ENCODE assay signal across 8 cellular contexts in the genomic region with DNA sequence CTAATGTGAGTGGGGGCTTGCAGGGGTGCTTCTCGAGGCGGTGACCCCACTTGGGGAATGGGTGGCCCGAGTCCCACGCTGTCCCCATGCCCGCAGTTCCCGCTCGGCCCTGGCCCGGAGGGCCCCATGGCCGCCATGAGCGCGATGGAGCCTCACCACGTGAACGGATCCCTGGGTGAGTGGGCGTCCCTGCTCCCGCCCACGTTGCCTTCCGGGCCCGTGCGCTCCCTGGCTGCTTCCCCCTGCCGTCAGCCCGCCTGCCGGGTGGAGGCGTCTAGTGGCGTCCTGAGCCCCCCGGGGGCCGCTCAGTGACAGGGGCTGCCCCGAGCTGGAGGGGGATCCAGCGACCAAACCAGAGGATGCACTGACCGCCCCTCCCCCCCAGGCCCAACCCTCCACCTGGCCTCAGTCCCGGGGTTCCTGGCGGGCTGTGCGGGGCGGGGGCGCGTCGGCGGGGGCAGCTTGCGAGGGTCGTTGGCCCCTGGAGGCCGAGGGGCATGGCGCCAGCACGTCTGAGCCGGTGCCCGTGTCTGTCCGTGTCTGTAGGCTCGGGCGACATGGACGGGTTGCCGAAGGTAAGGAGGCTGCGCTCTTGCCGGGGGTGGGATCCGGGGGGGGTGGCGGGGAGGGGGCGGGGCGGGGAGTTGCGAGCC. TPM values are rescaled to one million over a fixed set of nuclear protein-coding genes. Genes with fewer than 3 reads are reported as not detected.
DNase-seq lines count a peak whose midpoint lies in the region; ATAC-seq, FAIRE-seq and TF ChIP-seq lines count a peak whose summit lies in the region.

No MANE protein-coding gene starts in this region.

- H3K9me3 Mint-ChIP-seq in Calu3 (ENCODE audit: low read depth, unreplicated experiment), result no peaks in the 10 kb centered on the region

- TF ChIP-seq EP300 in K562 (IDR thresholded peaks at IDR 0.05; ENCODE audit: low read length), result no peak

- FAIRE-seq in K562 (lab: Jason Lieb, UNC), result no peak

- TF ChIP-seq CTCF in A673 (conservative IDR thresholded peaks at IDR 0.05; ENCODE audit: low read depth, low read length) (no peak), K562 (IDR thresholded peaks at IDR 0.05 in 2 of 3, conservative IDR thresholded peaks at IDR 0.05 in 1 of 3; ENCODE audit: insufficient read depth in 2 of 3, low read depth in 1 of 3, low read length in 3 of 3) (no peak), lower lobe of right lung (IDR thresholded peaks at IDR 0.05) (no peak), Calu3 (IDR thresholded peaks at IDR 0.05; ENCODE audit: unreplicated experiment) (no peak)

- DNase-seq in A673 (ENCODE audit: low spot score) (peak; percentile 87), K562 (ENCODE audit: extremely low read depth in 1 of 4, low spot score in 3 of 4) (peak; percentile 54 to 72 (median 56)), lower lobe of right lung (no peak), epidermal melanocyte (ENCODE audit: insufficient read length, low spot score) (no peak), Calu3 (no peak)

- H3K4me3 ChIP-seq in A673 (ENCODE audit: low read depth, low read length, poor library complexity, severe bottlenecking) (peak overlapping the region; percentile 35), K562 (peak overlapping the region; percentile 50), lower lobe of right lung (peak overlapping the region; percentile 50)

- H3K36me3 ChIP-seq in A673 (ENCODE audit: insufficient read depth, low read length, poor library complexity, severe bottlenecking) (peaks cover 37% of the 10 kb centered on the region), K562 (ENCODE audit: control insufficient read depth, insufficient read depth, low read length) (peaks cover 69% of the 10 kb centered on the region), lower lobe of right lung (peaks cover 19% of the 10 kb centered on the region)

- no peak overlapping the region for H3K27ac Mint-ChIP-seq in Calu3 (ENCODE audit: unreplicated experiment)

- peak overlapping the region; percentile 62 to 92 for H3K9ac ChIP-seq in K562 (ENCODE audit: insufficient read depth in 1 of 2, low read depth in 2 of 2, low read length in 2 of 2)

- TF ChIP-seq POLR2A in GM18951 (IDR thresholded peaks at IDR 0.05; ENCODE audit: extremely low read depth, insufficient read depth, insufficient read length), result peak; percentile 58
- peak; percentile 69; the same call in 1 of the 2 replicates for TF ChIP-seq POLR2A in K562 (conservative IDR thresholded peaks at IDR 0.05)

- H3K4me1 ChIP-seq in A673 (ENCODE audit: insufficient read depth, low read length, poor library complexity, severe bottlenecking) (peaks cover 76% of the 10 kb centered on the region), K562 (replicated peaks in 1 of 2; ENCODE audit: control insufficient read depth in 2 of 2, insufficient read depth in 2 of 2, low read length in 2 of 2) (peaks cover 38 to 97% of the 10 kb centered on the region in 2 experiments), lower lobe of right lung (peaks cover 49% of the 10 kb centered on the region)

- H3K4me2 ChIP-seq in K562 (ENCODE audit: insufficient read depth, low read length), result peak overlapping the region; percentile 73

- H3K27me3 Mint-ChIP-seq in Calu3 (ENCODE audit: unreplicated experiment), result no peaks in the 10 kb centered on the region

- POLR2A ChIA-PET in A673 (lab: Charles Lee; ENCODE audit: low non-redundant PET), result no interaction called here
- POLR2A ChIA-PET in K562 (lab: Yijun Ruan, JAX), result no interaction called here

- no TSS peak for BruUV-seq in A673 (replicated peaks; lab: Mats Ljungman, UMichigan)
- no TSS peak for BruUV-seq in K562 (replicated peaks; lab: Mats Ljungman, UMichigan)
- no TSS peak for BruUV-seq in Calu3 (replicated peaks; lab: Mats Ljungman, UMichigan)

- no peaks in the 10 kb centered on the region for H3K27me3 ChIP-seq in A673 (replicated peaks; ENCODE audit: insufficient read depth, low read depth, low read length, poor library complexity)
- H3K27me3 ChIP-seq in K562 (ENCODE audit: control insufficient read depth in 2 of 2, insufficient read depth in 2 of 2, low read length in 2 of 2), result no peaks in the 10 kb centered on the region
- no peaks in the 10 kb centered on the region for H3K27me3 ChIP-seq in lower lobe of right lung (ENCODE audit: low read depth)

- TF ChIP-seq RAD21 in K562 (CRISPR knock-in tag; conservative IDR thresholded peaks at IDR 0.05 in 1 of 2, IDR thresholded peaks at IDR 0.05 in 1 of 2), result no peak

- CTCF ChIA-PET in A673 (lab: Charles Lee) (interaction anchor here (0.6 kb wide), 1 partner anchor 18 kb away, joined by 5 read pairs; no protein-coding TSS in a partner anchor), K562 (lab: Yijun Ruan, JAX; ENCODE audit: low intra/inter-chr PET ratio) (interaction anchor here (0.7 kb wide), 1 partner anchor 30 kb away, joined by 3 read pairs; no protein-coding TSS in a partner anchor), Calu3 (lab: Charles Lee) (no interaction called here)

- intact Hi-C loops in A673 (cut with micrococcal nuclease; ENCODE audit: unreplicated experiment), result no loop called here
- intact Hi-C loops in K562 (cut with micrococcal nuclease), result no loop called here
- intact Hi-C loops in lower lobe of right lung (cut with DNase I), result no loop called here
- intact Hi-C loops in Calu3 (cut with micrococcal nuclease; ENCODE audit: unreplicated experiment), result no loop called here

- peak; percentile 4 for ATAC-seq in K562
- no peak for ATAC-seq in lower lobe of right lung
- ATAC-seq in HG03095 (IDR thresholded peaks at IDR 0.05; ENCODE audit: unreplicated experiment), result no peak
- ATAC-seq in HG02571 (IDR thresholded peaks at IDR 0.05; ENCODE audit: unreplicated experiment), result no peak

- WGBS in K562 (ENCODE audit: insufficient coverage, low coverage, missing lambda C conversion rate), result 4% methylated on average over 45 of the region's 56 CpGs

- in situ Hi-C loops in GM18951 (cut with MboI; ENCODE audit: low sequenced_read_pairs, unreplicated experiment) (no loop called here), K562 (cut with MboI) (no loop called here)

- peaks cover 9% of the 10 kb centered on the region for H4K20me1 ChIP-seq in K562 (replicated peaks; ENCODE audit: control insufficient read depth, insufficient read depth, low read length)

- peaks cover 27% of the 10 kb centered on the region for H3K36me3 Mint-ChIP-seq in Calu3 (ENCODE audit: insufficient read depth, unreplicated experiment)

- peaks cover 68% of the 10 kb centered on the region for H3K79me2 ChIP-seq in K562 (ENCODE audit: control insufficient read depth, insufficient read depth, low read length)

- H2AFZ ChIP-seq in K562 (ENCODE audit: low read depth, low read length), result peak overlapping the region; percentile 62

- no peak overlapping the region for H3K4me3 Mint-ChIP-seq in Calu3 (ENCODE audit: low read depth, unreplicated experiment)

- H3K4me1 Mint-ChIP-seq in Calu3 (ENCODE audit: low read depth, unreplicated experiment), result no peaks in the 10 kb centered on the region

- no peaks in the 10 kb centered on the region for H3K9me1 ChIP-seq in K562 (ENCODE audit: control insufficient read depth, insufficient read depth, low read length)

- H3K9me3 ChIP-seq in A673 (ENCODE audit: low read depth, low read length, poor library complexity, severe bottlenecking), result no peaks in the 10 kb centered on the region
- no peaks in the 10 kb centered on the region for H3K9me3 ChIP-seq in K562 (replicated peaks; ENCODE audit: control insufficient read depth, insufficient read depth, low read depth, low read length)
- H3K9me3 ChIP-seq in lower lobe of right lung, result no peaks in the 10 kb centered on the region

- H3K27ac ChIP-seq in A673 (ENCODE audit: low read depth, low read length, poor library complexity, severe bottlenecking), result peak overlapping the region; percentile 85
- H3K27ac ChIP-seq in K562 (ENCODE audit: extremely low read depth, low read depth, low read length), result peak overlapping the region; percentile 67
- no peak overlapping the region for H3K27ac ChIP-seq in lower lobe of right lung

RNA-seq across cellular contexts. Expression of gene ISYNA1, which starts 4.8 kb away (rescaled TPM):
- total RNA-seq in A673 (2021) (153 and 223 TPM in 2 replicates), K562 (2014; rRNA removed) (180 and 202 TPM in 2 replicates), K562 (2014; rRNA removed; fragmentation: Illumina TruSeq; extraction: Trizol) (14.6 and 32.0 TPM in 2 replicates), K562 (2015; rRNA removed; fragmentation: Illumina TruSeq; extraction: Trizol) (93.2 and 96.8 TPM in 2 replicates), K562 (2021) (435 and 460 TPM in 2 replicates), lower lobe of right lung (30.6 TPM), Calu3 (2022) (94.9 and 114 TPM in 2 replicates)
- 155 and 651 TPM in 2 replicates for total RNA-seq in K562 (2011; cell fraction: chromatin; rRNA removed; ENCODE audit: low replicate concordance)
- 616 and 678 TPM in 2 replicates for total RNA-seq in K562 (2011; cell fraction: nucleolus; rRNA removed)
- 226 and 284 TPM in 2 replicates for total RNA-seq in K562 (2011; cell fraction: nucleoplasm; rRNA removed)
- polyA plus RNA-seq in K562 (2011; rRNA removed) (99.3 and 191 TPM in 2 replicates), K562 (2014; fragmentation: Illumina TruSeq; extraction: Trizol) (73.2 and 198 TPM in 2 replicates), K562 (2014; fragmentation: Nextera tagmentation; extraction: Ambion mirVana) (10 to 100 TPM; 21.8 to 57.6 TPM), K562 (2014; rRNA removed) (376 and 380 TPM in 2 replicates)
- polyA plus RNA-seq in K562 (2011; cell fraction: cytosol; rRNA removed), result 148 and 356 TPM in 2 replicates
- 1,012 and 1,382 TPM in 2 replicates for polyA plus RNA-seq in K562 (2011; cell fraction: nucleus; rRNA removed)
- polyA plus RNA-seq in K562 (2012), result 319 and 453 TPM in 2 replicates
- 36.7 and 52.6 TPM in 2 replicates for polyA minus RNA-seq in K562 (2011; rRNA and poly(A)+ RNA removed)
- polyA minus RNA-seq in K562 (2011; cell fraction: cytosol; rRNA and poly(A)+ RNA removed), result 173 and 245 TPM in 2 replicates
- 114 and 124 TPM in 2 replicates for polyA minus RNA-seq in K562 (2011; cell fraction: nucleus; rRNA and poly(A)+ RNA removed)

RNA-seq across cellular contexts. Expression of gene SSBP4, which starts 14.0 kb away (rescaled TPM):
- 242 and 248 TPM in 2 replicates for total RNA-seq in A673 (2021)
- 28.5 and 141 TPM in 2 replicates for total RNA-seq in K562 (2011; cell fraction: chromatin; rRNA removed; ENCODE audit: low replicate concordance)
- 209 and 228 TPM in 2 replicates for total RNA-seq in K562 (2011; cell fraction: nucleolus; rRNA removed)
- total RNA-seq in K562 (2011; cell fraction: nucleoplasm; rRNA removed), result 68.6 and 76.2 TPM in 2 replicates
- 125 and 188 TPM in 2 replicates for total RNA-seq in K562 (2014; rRNA removed)
- 21.2 and 21.4 TPM in 2 replicates for total RNA-seq in K562 (2014; rRNA removed; fragmentation: Illumina TruSeq; extraction: Trizol)
- 72.3 and 76.3 TPM in 2 replicates for total RNA-seq in K562 (2015; rRNA removed; fragmentation: Illumina TruSeq; extraction: Trizol)
- 189 TPM in 2 replicates for total RNA-seq in K562 (2021)
- polyA plus RNA-seq in K562 (2011; rRNA removed), result 20.1 and 25.9 TPM in 2 replicates
- 25.4 and 118 TPM in 2 replicates for polyA plus RNA-seq in K562 (2011; cell fraction: cytosol; rRNA removed)
- 134 and 296 TPM in 2 replicates for polyA plus RNA-seq in K562 (2011; cell fraction: nucleus; rRNA removed)
- 81.3 and 110 TPM in 2 replicates for polyA plus RNA-seq in K562 (2012)
- polyA plus RNA-seq in K562 (2014; fragmentation: Illumina TruSeq; extraction: Trizol), result 39.0 and 114 TPM in 2 replicates
- polyA plus RNA-seq in K562 (2014; fragmentation: Nextera tagmentation; extraction: Ambion mirVana), result 1 to 10 TPM; 1.1 to 1.9 TPM
- 119 and 133 TPM in 2 replicates for polyA plus RNA-seq in K562 (2014; rRNA removed)
- 3.6 and 7.0 TPM in 2 replicates for polyA minus RNA-seq in K562 (2011; rRNA and poly(A)+ RNA removed)
- polyA minus RNA-seq in K562 (2011; cell fraction: cytosol; rRNA and poly(A)+ RNA removed), result 37.3 and 43.8 TPM in 2 replicates
- polyA minus RNA-seq in K562 (2011; cell fraction: nucleus; rRNA and poly(A)+ RNA removed), result 85.0 and 105 TPM in 2 replicates
- 65.6 TPM for total RNA-seq in lower lobe of right lung
- total RNA-seq in Calu3 (2022), result 38.8 and 51.5 TPM in 2 replicates

RNA-seq across cellular contexts. Expression of gene LRRC25, which starts 35.7 kb away (rescaled TPM):
- total RNA-seq in A673 (2021), result not detected in 2 replicates
- total RNA-seq in K562 (2011; cell fraction: chromatin; rRNA removed; ENCODE audit: low replicate concordance), result 0.25 TPM in 1 of 2 replicates, not detected in the other
- 0.39 and 0.50 TPM in 2 replicates for total RNA-seq in K562 (2011; cell fraction: nucleolus; rRNA removed)
- 0.22 TPM in 1 of 2 replicates, not detected in the other for total RNA-seq in K562 (2011; cell fraction: nucleoplasm; rRNA removed)
- total RNA-seq in K562 (2014; rRNA removed), result 0.18 and 0.29 TPM in 2 replicates
- 0.07 TPM in 1 of 2 replicates, not detected in the other for total RNA-seq in K562 (2014; rRNA removed; fragmentation: Illumina TruSeq; extraction: Trizol)
- total RNA-seq in K562 (2015; rRNA removed; fragmentation: Illumina TruSeq; extraction: Trizol), result 0.30 and 0.36 TPM in 2 replicates
- total RNA-seq in K562 (2021), result 0.09 and 0.22 TPM in 2 replicates
- polyA plus RNA-seq in K562 (2011; rRNA removed), result 0.10 and 0.42 TPM in 2 replicates
- polyA plus RNA-seq in K562 (2011; cell fraction: cytosol; rRNA removed), result 0.31 and 0.41 TPM in 2 replicates
- polyA plus RNA-seq in K562 (2011; cell fraction: nucleus; rRNA removed), result 0.20 and 0.53 TPM in 2 replicates
- 0.33 and 1.1 TPM in 2 replicates for polyA plus RNA-seq in K562 (2012)
- polyA plus RNA-seq in K562 (2014; fragmentation: Illumina TruSeq; extraction: Trizol), result 0.10 and 0.25 TPM in 2 replicates
- not detected for polyA plus RNA-seq in K562 (2014; fragmentation: Nextera tagmentation; extraction: Ambion mirVana)
- 0.08 TPM in 1 of 2 replicates, not detected in the other for polyA plus RNA-seq in K562 (2014; rRNA removed)
- polyA minus RNA-seq in K562 (2011; rRNA and poly(A)+ RNA removed), result 0.11 and 0.18 TPM in 2 replicates
- polyA minus RNA-seq in K562 (2011; cell fraction: cytosol; rRNA and poly(A)+ RNA removed), result 0.57 and 1.1 TPM in 2 replicates
- 0.13 and 0.67 TPM in 2 replicates for polyA minus RNA-seq in K562 (2011; cell fraction: nucleus; rRNA and poly(A)+ RNA removed)
- total RNA-seq in lower lobe of right lung, result 35.4 TPM
- not detected in 2 replicates for total RNA-seq in Calu3 (2022)

RNA-seq across cellular contexts. Expression of gene GDF15, which starts 47.2 kb away (rescaled TPM):
- 4.0 and 4.7 TPM in 2 replicates for total RNA-seq in A673 (2021)
- 25.1 and 116 TPM in 2 replicates for total RNA-seq in K562 (2011; cell fraction: chromatin; rRNA removed; ENCODE audit: low replicate concordance)
- 214 and 262 TPM in 2 replicates for total RNA-seq in K562 (2011; cell fraction: nucleolus; rRNA removed)
- 94.6 and 109 TPM in 2 replicates for total RNA-seq in K562 (2011; cell fraction: nucleoplasm; rRNA removed)
- 78.0 and 82.4 TPM in 2 replicates for total RNA-seq in K562 (2014; rRNA removed)
- 7.3 TPM in 2 replicates for total RNA-seq in K562 (2014; rRNA removed; fragmentation: Illumina TruSeq; extraction: Trizol)
- 10.1 and 11.0 TPM in 2 replicates for total RNA-seq in K562 (2015; rRNA removed; fragmentation: Illumina TruSeq; extraction: Trizol)
- 69.8 and 74.5 TPM in 2 replicates for total RNA-seq in K562 (2021)
- polyA plus RNA-seq in K562 (2011; rRNA removed), result 12.5 TPM in 2 replicates
- polyA plus RNA-seq in K562 (2011; cell fraction: cytosol; rRNA removed), result 31.8 and 127 TPM in 2 replicates
- polyA plus RNA-seq in K562 (2011; cell fraction: nucleus; rRNA removed), result 21.6 and 59.4 TPM in 2 replicates
- 50.1 and 369 TPM in 2 replicates for polyA plus RNA-seq in K562 (2012)
- polyA plus RNA-seq in K562 (2014; fragmentation: Illumina TruSeq; extraction: Trizol), result 19.3 and 47.1 TPM in 2 replicates
- 1 to 10 TPM; 2.3 to 2.9 TPM for polyA plus RNA-seq in K562 (2014; fragmentation: Nextera tagmentation; extraction: Ambion mirVana)
- polyA plus RNA-seq in K562 (2014; rRNA removed), result 57.2 and 67.4 TPM in 2 replicates
- polyA minus RNA-seq in K562 (2011; rRNA and poly(A)+ RNA removed), result 2.4 and 5.6 TPM in 2 replicates
- polyA minus RNA-seq in K562 (2011; cell fraction: cytosol; rRNA and poly(A)+ RNA removed), result 31.8 and 32.2 TPM in 2 replicates
- polyA minus RNA-seq in K562 (2011; cell fraction: nucleus; rRNA and poly(A)+ RNA removed), result 18.5 and 24.2 TPM in 2 replicates
- 21.2 TPM for total RNA-seq in lower lobe of right lung
- total RNA-seq in Calu3 (2022), result 56.6 and 80.3 TPM in 2 replicates

Comparison
In these comparisons a context has a peak if more than half of its experiments do, and no peak if none do; other contexts are left out.
1. DNase-seq: peak in A673 (single experiment) and K562 (4 of 4); none in lower lobe of right lung (single experiment), epidermal melanocyte (single experiment) and Calu3 (single experiment).
2. RNA of gene LRRC25, which starts 35.7 kb away (total RNA-seq): 35.4 TPM in lower lobe of right lung (single experiment); 0.07 to 0.50 TPM in K562, not detected in A673 and not detected in Calu3; every median in the first group is over 10 times any median in the second.
3. Peak in every context shown above with its lines, with median percentiles within 50 percentile points of each other: H3K4me3 ChIP-seq.